ENCODE assay signal across 8 cellular contexts in the genomic region with DNA sequence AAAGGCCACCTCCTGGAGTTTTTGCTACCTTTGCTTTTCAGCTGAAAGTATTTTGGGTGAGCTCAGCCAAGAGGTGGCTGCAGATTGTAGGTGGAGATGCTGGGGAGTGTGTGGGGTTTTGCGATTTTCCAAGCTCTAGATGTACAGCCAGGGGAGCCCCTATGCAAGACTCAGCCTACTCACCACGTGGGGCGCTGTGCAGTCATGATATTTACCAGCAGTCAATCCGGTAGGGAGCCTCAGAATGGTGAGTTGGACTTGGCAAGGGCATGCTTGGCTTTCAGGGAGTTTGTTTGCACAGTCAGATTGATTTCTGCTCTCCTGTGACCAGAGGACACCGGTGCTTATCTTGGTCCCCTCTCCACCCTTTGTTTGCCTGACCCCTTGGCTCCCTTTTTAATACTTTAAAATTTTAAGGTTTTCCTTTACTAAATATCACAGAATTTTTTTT.
DNase-seq lines count a peak whose midpoint lies in the region; ATAC-seq and TF ChIP-seq lines count a peak whose summit lies in the region.

No MANE protein-coding gene starts in this region.

- H3K4me1 ChIP-seq in Karpas-422 (ENCODE audit: low read length) = no peaks in the 10 kb centered on the region

- H3K27ac Mint-ChIP-seq in dendritic cell treated with granulocyte-macrophage colony-stimulating factor and Interleukin-4, amounts not matched to agents 40 ng/mL and 50 ng/mL, for 4 days = peak overlapping the region; percentile 55

- H3K79me2 ChIP-seq in Karpas-422 (ENCODE audit: low read length) = no peaks in the 10 kb centered on the region
- no peaks in the 10 kb centered on the region for H3K79me2 ChIP-seq in neural cell (replicated peaks; ENCODE audit: insufficient read depth, low read length)

- TF ChIP-seq EP300 in neural cell (conservative IDR thresholded peaks at IDR 0.05; ENCODE audit: poor library complexity, severe bottlenecking) = no peak

- H4K20me1 ChIP-seq in Karpas-422 (ENCODE audit: insufficient read depth, low read depth, low read length) (no peaks in the 10 kb centered on the region), neural cell (ENCODE audit: insufficient read depth) (no peaks in the 10 kb centered on the region)

- H3K27me3 ChIP-seq in Karpas-422 (ENCODE audit: low read length) (no peaks in the 10 kb centered on the region), neural cell (ENCODE audit: insufficient read depth, low read depth, low read length) (no peaks in the 10 kb centered on the region)

- no peaks in the 10 kb centered on the region for H3K36me3 Mint-ChIP-seq in dendritic cell treated with granulocyte-macrophage colony-stimulating factor and Interleukin-4, amounts not matched to agents 40 ng/mL and 50 ng/mL, for 4 days (ENCODE audit: low read depth)

- no peak overlapping the region for H3K9ac ChIP-seq in Karpas-422 (ENCODE audit: low read length)
- H3K9ac ChIP-seq in neural cell (ENCODE audit: low read length) = no peak overlapping the region

- intact Hi-C loops in dendritic cell treated with granulocyte-macrophage colony-stimulating factor and Interleukin-4, amounts not matched to agents 40 ng/mL and 50 ng/mL, for 4 days (cut with micrococcal nuclease) = loop anchor here (10.0 kb wide), 1 partner anchor 61 kb away; no protein-coding TSS in a partner anchor
- intact Hi-C loops in posterior vena cava (cut with DNase I) = no loop called here

- TF ChIP-seq RAD21 in neural cell (conservative IDR thresholded peaks at IDR 0.05) = no peak

- peaks cover 1% of the 10 kb centered on the region for H3K27me3 Mint-ChIP-seq in dendritic cell treated with granulocyte-macrophage colony-stimulating factor and Interleukin-4, amounts not matched to agents 40 ng/mL and 50 ng/mL, for 4 days

- peak; percentile 21 for TF ChIP-seq CTCF in neural cell (IDR thresholded peaks at IDR 0.05; ENCODE audit: poor library complexity, severe bottlenecking)

- H3K4me2 ChIP-seq in Karpas-422 (ENCODE audit: low read depth, low read length, poor library complexity, severe bottlenecking) (no peak overlapping the region), neural cell (ENCODE audit: low read length) (no peak overlapping the region)

- peaks cover 28% of the 10 kb centered on the region for H3K4me1 Mint-ChIP-seq in dendritic cell treated with granulocyte-macrophage colony-stimulating factor and Interleukin-4, amounts not matched to agents 40 ng/mL and 50 ng/mL, for 4 days (ENCODE audit: low read depth)

- no peaks in the 10 kb centered on the region for H3K36me3 ChIP-seq in Karpas-422 (ENCODE audit: insufficient read depth, low read length)
- no peaks in the 10 kb centered on the region for H3K36me3 ChIP-seq in neural cell (ENCODE audit: insufficient read depth, low read length)

- H3K9me2 ChIP-seq in Karpas-422 (replicated peaks; ENCODE audit: insufficient read depth, low read length) (no peaks in the 10 kb centered on the region), neural cell (ENCODE audit: insufficient read depth, low read length) (no peaks in the 10 kb centered on the region)

- H3K9me3 ChIP-seq in Karpas-422 (ENCODE audit: low read length) (no peaks in the 10 kb centered on the region), neural cell (ENCODE audit: low read length) (peaks cover 3% of the 10 kb centered on the region)

- in situ Hi-C loops in SK-MEL-5 (cut with HindIII; ENCODE audit: low pct_unique_long_range_greater_than_20kb, low sequenced_read_pairs) = no loop called here

- peaks cover 8% of the 10 kb centered on the region for H3K9me3 Mint-ChIP-seq in dendritic cell treated with granulocyte-macrophage colony-stimulating factor and Interleukin-4, amounts not matched to agents 40 ng/mL and 50 ng/mL, for 4 days

- H3K4me3 ChIP-seq in Karpas-422 (ENCODE audit: low read length) (no peak overlapping the region), neural cell (ENCODE audit: low read length) (no peak overlapping the region)

- H2AFZ ChIP-seq in Karpas-422 (ENCODE audit: low read length) (no peak overlapping the region), neural cell (ENCODE audit: low read depth, low read length) (no peak overlapping the region)

- no peaks in the 10 kb centered on the region for H3F3A ChIP-seq in neural cell (ENCODE audit: insufficient read depth, low read length, poor library complexity, severe bottlenecking)

- H3K4me3 Mint-ChIP-seq in dendritic cell treated with granulocyte-macrophage colony-stimulating factor and Interleukin-4, amounts not matched to agents 40 ng/mL and 50 ng/mL, for 4 days = peak overlapping the region; percentile 36

- ATAC-seq in GM18520 (IDR thresholded peaks at IDR 0.05; ENCODE audit: unreplicated experiment) = no peak

- DNase-seq in SKM-1 treated with dmso at 0.1 percent for 144 hours (lab: John Stamatoyannopoulos, UW; ENCODE audit: unreplicated experiment) = peak; percentile 8
- no peak for DNase-seq in SKM-1 (lab: John Stamatoyannopoulos, UW; ENCODE audit: unreplicated experiment)
- peak; percentile 82 for DNase-seq in Karpas-422
- peak; percentile 89 for DNase-seq in SK-MEL-5 (ENCODE audit: low read depth, low spot score)
- DNase-seq in posterior vena cava (ENCODE audit: low spot score) = no peak

- no peak overlapping the region for H3K27ac ChIP-seq in Karpas-422 (ENCODE audit: low read length)
- no peak overlapping the region for H3K27ac ChIP-seq in neural cell (ENCODE audit: low read length)

TF ChIP-seq in neural cell, 6 proteins besides CTCF, POLR2A, EP300 and RAD21:
- TF ChIP-seq TAF1 (IDR thresholded peaks at IDR 0.05; ENCODE audit: low read depth) = no peak
- TF ChIP-seq, protein P1, sequence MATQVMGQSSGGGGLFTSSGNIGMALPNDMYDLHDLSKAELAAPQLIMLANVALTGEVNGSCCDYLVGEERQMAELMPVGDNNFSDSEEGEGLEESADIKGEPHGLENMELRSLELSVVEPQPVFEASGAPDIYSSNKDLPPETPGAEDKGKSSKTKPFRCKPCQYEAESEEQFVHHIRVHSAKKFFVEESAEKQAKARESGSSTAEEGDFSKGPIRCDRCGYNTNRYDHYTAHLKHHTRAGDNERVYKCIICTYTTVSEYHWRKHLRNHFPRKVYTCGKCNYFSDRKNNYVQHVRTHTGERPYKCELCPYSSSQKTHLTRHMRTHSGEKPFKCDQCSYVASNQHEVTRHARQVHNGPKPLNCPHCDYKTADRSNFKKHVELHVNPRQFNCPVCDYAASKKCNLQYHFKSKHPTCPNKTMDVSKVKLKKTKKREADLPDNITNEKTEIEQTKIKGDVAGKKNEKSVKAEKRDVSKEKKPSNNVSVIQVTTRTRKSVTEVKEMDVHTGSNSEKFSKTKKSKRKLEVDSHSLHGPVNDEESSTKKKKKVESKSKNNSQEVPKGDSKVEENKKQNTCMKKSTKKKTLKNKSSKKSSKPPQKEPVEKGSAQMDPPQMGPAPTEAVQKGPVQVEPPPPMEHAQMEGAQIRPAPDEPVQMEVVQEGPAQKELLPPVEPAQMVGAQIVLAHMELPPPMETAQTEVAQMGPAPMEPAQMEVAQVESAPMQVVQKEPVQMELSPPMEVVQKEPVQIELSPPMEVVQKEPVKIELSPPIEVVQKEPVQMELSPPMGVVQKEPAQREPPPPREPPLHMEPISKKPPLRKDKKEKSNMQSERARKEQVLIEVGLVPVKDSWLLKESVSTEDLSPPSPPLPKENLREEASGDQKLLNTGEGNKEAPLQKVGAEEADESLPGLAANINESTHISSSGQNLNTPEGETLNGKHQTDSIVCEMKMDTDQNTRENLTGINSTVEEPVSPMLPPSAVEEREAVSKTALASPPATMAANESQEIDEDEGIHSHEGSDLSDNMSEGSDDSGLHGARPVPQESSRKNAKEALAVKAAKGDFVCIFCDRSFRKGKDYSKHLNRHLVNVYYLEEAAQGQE (IDR thresholded peaks at IDR 0.05; ENCODE audit: borderline replicate concordance) = no peak

Comparison
In these comparisons a context has a peak if more than half of its experiments do, and no peak if none do; other contexts are left out.
1. DNase-seq: peak in SKM-1 treated with dmso at 0.1 percent for 144 hours (single experiment), Karpas-422 (single experiment) and SK-MEL-5 (single experiment); none in SKM-1 (single experiment) and posterior vena cava (single experiment).